8 cellular contexts compared by ENCODE assay signal in genomic region chr2:219057709-219058540, GRCh38.
DNase-seq lines count a peak whose midpoint lies in the region; ATAC-seq and TF ChIP-seq lines count a peak whose summit lies in the region.

No MANE protein-coding gene starts in this region.

- no peak overlapping the region for H3K9ac ChIP-seq in OCI-LY1 (ENCODE audit: low read length)

- peak overlapping the region; percentile 54 for H3K4me3 Mint-ChIP-seq in activated T-cell treated with anti-CD3 and anti-CD28 coated beads, Interleukin-2, amount 50 U/mL, for 24 hours
- H3K4me3 Mint-ChIP-seq in nephron: peak overlapping the region in 2 of 3 experiments; percentile 12 to 41

- no peaks in the 10 kb centered on the region for H3K79me2 ChIP-seq in OCI-LY1 (ENCODE audit: insufficient read depth, low read length)

- no peak overlapping the region for H3K4me2 ChIP-seq in OCI-LY1 (ENCODE audit: low read length)

- H3K36me3 Mint-ChIP-seq in activated T-cell treated with anti-CD3 and anti-CD28 coated beads, Interleukin-2, amount 50 U/mL, for 24 hours (ENCODE audit: low read depth): no peaks in the 10 kb centered on the region
- no peaks in the 10 kb centered on the region for H3K36me3 Mint-ChIP-seq in nephron (ENCODE audit: low read depth)

- no peaks in the 10 kb centered on the region for H3K9me3 Mint-ChIP-seq in activated T-cell treated with anti-CD3 and anti-CD28 coated beads, Interleukin-2, amount 50 U/mL, for 24 hours
- no peaks in the 10 kb centered on the region for H3K9me3 Mint-ChIP-seq in nephron

- peak; percentile 91 for ATAC-seq in GM19438 (IDR thresholded peaks at IDR 0.05; ENCODE audit: low read depth, unreplicated experiment)

- H3K9me3 ChIP-seq in OCI-LY1 (ENCODE audit: low read length): no peaks in the 10 kb centered on the region

- peak in 12 of 14 donors; percentile 10 to 70 (median 46) for DNase-seq in C1 segment of cervical spinal cord (lab: John Stamatoyannopoulos, UW)
- peak; percentile 71 for DNase-seq in HK-2 (ENCODE audit: unreplicated experiment)
- DNase-seq in activated T-cell treated with anti-CD3 and anti-CD28 coated beads, Interleukin-2, amount 50 U/mL, for 24 hours: peak; percentile 88
- peak; percentile 58 for DNase-seq in fibroblast of mammary gland (ENCODE audit: low read depth)
- peak; percentile 67 for DNase-seq in stimulated activated naive CD4-positive, alpha-beta T cell treated with Interleukin-2 at 50 U/mL for 16 hours (lab: John Stamatoyannopoulos, UW)

- TF ChIP-seq CTCF in OCI-LY1 (IDR thresholded peaks at IDR 0.05; ENCODE audit: low read length) (peak; percentile 81), fibroblast of mammary gland (conservative IDR thresholded peaks at IDR 0.05; ENCODE audit: control insufficient read depth, insufficient read depth, low read depth, low read length) (peak; percentile 68), nephron (IDR thresholded peaks at IDR 0.05; ENCODE audit: unreplicated experiment in 3 of 3) (peak; percentile 91 to 93 (median 93))

- no peak overlapping the region for H3K4me3 ChIP-seq in OCI-LY1 (ENCODE audit: low read depth, low read length, poor library complexity, severe bottlenecking)
- no peak overlapping the region for H3K4me3 ChIP-seq in fibroblast of mammary gland (ENCODE audit: control insufficient read depth, low read depth, low read length)

- H3K36me3 ChIP-seq in OCI-LY1 (ENCODE audit: insufficient read depth, low read length): no peaks in the 10 kb centered on the region

- H3K9me2 ChIP-seq in OCI-LY1 (ENCODE audit: low read depth, low read length): no peaks in the 10 kb centered on the region

- H3K27ac ChIP-seq in OCI-LY1 (ENCODE audit: low read depth, low read length, poor library complexity, severe bottlenecking): no peak overlapping the region

- no peaks in the 10 kb centered on the region for H3K4me1 ChIP-seq in OCI-LY1 (ENCODE audit: insufficient read depth, low read length, severe bottlenecking)

- no peak overlapping the region for H2AFZ ChIP-seq in OCI-LY1 (ENCODE audit: low read length)

- peaks cover 24% of the 10 kb centered on the region for H3K4me1 Mint-ChIP-seq in activated T-cell treated with anti-CD3 and anti-CD28 coated beads, Interleukin-2, amount 50 U/mL, for 24 hours (ENCODE audit: low read depth)
- no peaks in the 10 kb centered on the region for H3K4me1 Mint-ChIP-seq in nephron

- H3K27me3 ChIP-seq in OCI-LY1 (ENCODE audit: insufficient read depth, low read length): no peaks in the 10 kb centered on the region; the same call in 1 of the 2 replicates

- no peaks in the 10 kb centered on the region for H3F3A ChIP-seq in OCI-LY1 (ENCODE audit: insufficient read depth, low read length)

- peaks cover 80% of the 10 kb centered on the region for H3K27me3 Mint-ChIP-seq in activated T-cell treated with anti-CD3 and anti-CD28 coated beads, Interleukin-2, amount 50 U/mL, for 24 hours
- H3K27me3 Mint-ChIP-seq in nephron (ENCODE audit: low read depth): peaks cover 90% of the 10 kb centered on the region

- H3K27ac Mint-ChIP-seq in activated T-cell treated with anti-CD3 and anti-CD28 coated beads, Interleukin-2, amount 50 U/mL, for 24 hours: no peak overlapping the region
- no peak overlapping the region for H3K27ac Mint-ChIP-seq in nephron

- no peaks in the 10 kb centered on the region for H4K20me1 ChIP-seq in OCI-LY1 (ENCODE audit: insufficient read depth, low read length)
